Comparison of ENCODE assay signal across 8 cellular contexts in genomic region chr16:3173892-3174617, GRCh38. TPM values are rescaled to one million over a fixed set of nuclear protein-coding genes. Genes with fewer than 3 reads are reported as not detected.
DNase-seq lines count a peak whose midpoint lies in the region; ATAC-seq and TF ChIP-seq lines count a peak whose summit lies in the region.

No MANE protein-coding gene starts in this region.

- H3K36me3 ChIP-seq in KMS-11 (ENCODE audit: insufficient read depth) = no peaks in the 10 kb centered on the region
- H3K36me3 ChIP-seq in mesodermal cell (ENCODE audit: control insufficient read depth, insufficient read depth, low read length) = no peaks in the 10 kb centered on the region
- no peaks in the 10 kb centered on the region for H3K36me3 ChIP-seq in uterus

- H3K27ac ChIP-seq in KMS-11 = peak overlapping the region; percentile 53
- no peak overlapping the region for H3K27ac ChIP-seq in mesodermal cell (ENCODE audit: low read depth, low read length, severe bottlenecking)
- H3K27ac ChIP-seq in uterus = no peak overlapping the region

- H4K20me1 ChIP-seq in KMS-11 (ENCODE audit: insufficient read depth) = no peaks in the 10 kb centered on the region

- H3K9me3 ChIP-seq in mesodermal cell (ENCODE audit: control insufficient read depth, low read length) (no peaks in the 10 kb centered on the region), uterus (no peaks in the 10 kb centered on the region)

- peak overlapping the region; percentile 84 for H3K4me2 ChIP-seq in KMS-11

- TF ChIP-seq CTCF in KMS-11 (conservative IDR thresholded peaks at IDR 0.05; ENCODE audit: low read depth, low read length) = peak; percentile 83
- no peak for TF ChIP-seq CTCF in uterus (IDR thresholded peaks at IDR 0.05)

- no peak for DNase-seq in activated CD4-positive, CD25-positive, alpha-beta regulatory T cell (lab: John Stamatoyannopoulos, UW)
- DNase-seq in activated T-cell treated with anti-CD3 and anti-CD28 coated beads, Interleukin-2, amount 50 U/mL, for 48 hours = peak; percentile 72 to 77
- DNase-seq in uterus (no peak), CD1c-positive myeloid dendritic cell (ENCODE audit: extremely low spot score) (no peak)
- DNase-seq in stimulated activated CD4-positive, alpha-beta T cell treated with anti-CD3 and anti-CD28 coated beads, Interleukin-4, amount 100 ng/mL, for 4 hours = no peak

- H2AFZ ChIP-seq in KMS-11 (ENCODE audit: low read depth) = peak overlapping the region; percentile 80

- intact Hi-C loops in uterus (cut with DNase I; ENCODE audit: low total_unique reads) = no loop called here

- peak overlapping the region; percentile 32 for H3K9ac ChIP-seq in KMS-11

- 14 to 16% methylated on average over 19 to 20 of the region's 24 CpGs for WGBS in mesodermal cell (ENCODE audit: insufficient coverage in 2 of 2), 2 experiments

- no peak for TF ChIP-seq POLR2A in uterus (IDR thresholded peaks at IDR 0.05)

- peaks cover 43% of the 10 kb centered on the region for H3K4me1 ChIP-seq in KMS-11 (ENCODE audit: low read depth, poor library complexity, severe bottlenecking)
- peaks cover 11% of the 10 kb centered on the region for H3K4me1 ChIP-seq in mesodermal cell (ENCODE audit: control insufficient read depth, insufficient read depth, low read length, poor library complexity, severe bottlenecking)
- peaks cover 0 to 8% of the 10 kb centered on the region in 2 donors for H3K4me1 ChIP-seq in uterus

- peaks cover 33% of the 10 kb centered on the region for H3K27me3 ChIP-seq in KMS-11 (ENCODE audit: insufficient read depth, low read depth)
- peaks cover 27 to 72% of the 10 kb centered on the region in 2 donors for H3K27me3 ChIP-seq in uterus

- H3K4me3 ChIP-seq in KMS-11 (IDR thresholded peaks at IDR 0.05; ENCODE audit: insufficient read depth, low read depth, low read length) = no peak overlapping the region
- H3K4me3 ChIP-seq in mesodermal cell (ENCODE audit: extremely low read depth, insufficient read depth, low read length, poor library complexity, severe bottlenecking) = peak overlapping the region; percentile 18
- H3K4me3 ChIP-seq in uterus = no peak overlapping the region

- ATAC-seq in activated CD4-positive, CD25-positive, alpha-beta regulatory T cell treated with anti-CD3 and anti-CD28 coated beads, Interleukin-2, amount 50 U/mL, for 24 hours = peak; percentile 15 to 22

- H3K79me2 ChIP-seq in KMS-11 (ENCODE audit: insufficient read depth, low read depth) = no peaks in the 10 kb centered on the region

RNA-seq across cellular contexts. Expression of gene OR1F1, which starts 13.9 kb away (rescaled TPM):
- 0.33 TPM for polyA plus RNA-seq in mesodermal cell (2013, experiment 1 of 2)
- 0.35 TPM for polyA plus RNA-seq in mesodermal cell (2013, experiment 2 of 2)
- not detected for total RNA-seq in uterus

RNA-seq across cellular contexts. Expression of gene ZNF213, which starts 39.2 kb away (rescaled TPM):
- polyA plus RNA-seq in mesodermal cell (2013, experiment 1 of 2) = 10.0 TPM
- polyA plus RNA-seq in mesodermal cell (2013, experiment 2 of 2) = 8.3 TPM
- total RNA-seq in uterus = 100 to 1,000 TPM in 1 of 4 donors, 10 to 100 TPM in 1, 1 to 10 TPM in 1, under 1 TPM in 1; 0.77 to 101 (median 11.1) TPM

Comparison
In these comparisons a context has a peak if more than half of its experiments do, and no peak if none do; other contexts are left out.
1. DNase-seq: peak in activated T-cell treated with anti-CD3 and anti-CD28 coated beads, Interleukin-2, amount 50 U/mL, for 48 hours (2 of 2); none in activated CD4-positive, CD25-positive, alpha-beta regulatory T cell (0 of 4), uterus (0 of 2), CD1c-positive myeloid dendritic cell (single experiment) and stimulated activated CD4-positive, alpha-beta T cell treated with anti-CD3 and anti-CD28 coated beads, Interleukin-4, amount 100 ng/mL, for 4 hours (0 of 2).